Comparison of ENCODE assay signal across 25 cellular contexts in genomic region chr7:133978502-133979295, GRCh38.
DNase-seq lines count a peak whose midpoint lies in the region; ATAC-seq, FAIRE-seq and TF ChIP-seq lines count a peak whose summit lies in the region.
"Had no signal": no experiment of that assay in that cellular context is flagged by ENCODE, and none has a peak within 500 bp of the region (broad histone marks: within the 10 kb centered on the region; RNA-seq: fewer than 3 reads in every experiment).

No MANE protein-coding gene starts in this region.

- no peak overlapping the region for H3K23ac ChIP-seq in mesendoderm (ENCODE audit: low read length)

- H3K4me1 ChIP-seq in HepG2 (ENCODE audit: insufficient read depth, low read length): no peaks in the 10 kb centered on the region
- no peaks in the 10 kb centered on the region for H3K4me1 ChIP-seq in right lobe of liver
- peaks cover 16% of the 10 kb centered on the region for H3K4me1 ChIP-seq in ectodermal cell (ENCODE audit: control insufficient read depth, insufficient read depth, low read length)
- peaks cover 4% of the 10 kb centered on the region for H3K4me1 ChIP-seq in mesendoderm (ENCODE audit: control insufficient read depth, low read depth, low read length)
- peaks cover 5% of the 10 kb centered on the region for H3K4me1 ChIP-seq in left ventricle myocardium inferior
- H3K4me1 ChIP-seq in ovary (ENCODE audit: insufficient read depth): no peaks in the 10 kb centered on the region
- H3K4me1 ChIP-seq: left lung, prostate gland had no signal

- no peak overlapping the region for H3K4me2 ChIP-seq in HepG2 (ENCODE audit: low read depth, low read length)
- no peak overlapping the region for H3K4me2 ChIP-seq in mesendoderm (ENCODE audit: low read length)

- no peak for DNase-seq in HepG2 (ENCODE audit: low spot score)
- DNase-seq in right lobe of liver: no peak
- peak; percentile 59 for DNase-seq in mesendoderm
- DNase-seq in left ventricle myocardium inferior: no peak
- DNase-seq in MCF 10A (ENCODE audit: unreplicated experiment): no peak
- DNase-seq in ovary: no peak
- DNase-seq in osteocyte (ENCODE audit: extremely low spot score, unreplicated experiment): no peak
- DNase-seq: activated CD4-positive, alpha-beta memory T cell treated with anti-CD3 and anti-CD28 coated beads, Interleukin-2, amount 10 ng/mL, durations not matched to agents 7 days and 5 days; activated effector memory CD4-positive, alpha-beta T cell treated with anti-CD3 and anti-CD28 coated beads, Interleukin-2, amount 50 U/mL, for 16 hours; DMS79 treated with DMSO at 0.1 percent for 48 hours; heart right ventricle; left lung; NCI-H1105 treated with DMSO at 0.1 percent for 48 hours; NCI-H2029; NCI-H446; SHP77 treated with DMSO at 0.1 percent for 48 hours; stimulated activated CD8-positive, alpha-beta memory T cell treated with anti-CD3 and anti-CD28 coated beads, Interleukin-4, amount 100 ng/mL, for 48 hours; SW 1271; trophoblast cell had no signal

- H3K27ac ChIP-seq in HepG2 (ENCODE audit: extremely low read length, insufficient read depth, low read length) (no peak overlapping the region), right lobe of liver (no peak overlapping the region), ectodermal cell (ENCODE audit: insufficient read depth, low read depth, low read length, poor library complexity, severe bottlenecking) (peak overlapping the region; percentile 57), mesendoderm (ENCODE audit: low read depth, low read length) (peak overlapping the region; percentile 8), left ventricle myocardium inferior (replicated peaks) (no peak overlapping the region), ovary (no peak overlapping the region)
- H3K27ac ChIP-seq: heart right ventricle, HL-60, left lung, prostate gland had no signal

- H3K79me1 ChIP-seq in mesendoderm (ENCODE audit: low read length): no peaks in the 10 kb centered on the region

- H3K27ac Mint-ChIP-seq in MCF 10A (ENCODE audit: low read depth, unreplicated experiment) (no peak overlapping the region), osteocyte (ENCODE audit: unreplicated experiment) (no peak overlapping the region)
- H3K27ac Mint-ChIP-seq: activated CD4-positive, alpha-beta memory T cell treated with anti-CD3 and anti-CD28 coated beads, Interleukin-2, amount 10 ng/mL, durations not matched to agents 7 days and 5 days; natural killer cell treated with Interleukin-12 subunit alpha and Interleukin-12 subunit beta and Interleukin-15 and Interleukin-18, amount 100 ng/mL, for 72 hours had no signal

- no peak for TF ChIP-seq RAD21 in HepG2 (CRISPR knock-in tag; IDR thresholded peaks at IDR 0.05)

- H4K20me1 ChIP-seq in HepG2 (ENCODE audit: insufficient read depth, low read length): no peaks in the 10 kb centered on the region

- H2AK5ac ChIP-seq in mesendoderm (ENCODE audit: low read length): no peak overlapping the region

- no peak overlapping the region for H4K8ac ChIP-seq in mesendoderm (ENCODE audit: low read depth, low read length)

- H3K18ac ChIP-seq in mesendoderm (ENCODE audit: low read length): no peak overlapping the region

- no peak overlapping the region for H3K9ac ChIP-seq in HepG2 (ENCODE audit: insufficient read depth, low read depth, low read length)
- H3K9ac ChIP-seq in mesendoderm (ENCODE audit: low read length): no peak overlapping the region

- H3K27me3 Mint-ChIP-seq in MCF 10A (ENCODE audit: insufficient read depth, unreplicated experiment): no peaks in the 10 kb centered on the region
- H3K27me3 Mint-ChIP-seq in osteocyte (ENCODE audit: unreplicated experiment): no peaks in the 10 kb centered on the region
- H3K27me3 Mint-ChIP-seq: activated CD4-positive, alpha-beta memory T cell treated with anti-CD3 and anti-CD28 coated beads, Interleukin-2, amount 10 ng/mL, durations not matched to agents 7 days and 5 days; natural killer cell treated with Interleukin-12 subunit alpha and Interleukin-12 subunit beta and Interleukin-15 and Interleukin-18, amount 100 ng/mL, for 72 hours had no signal

- H3K4me3 Mint-ChIP-seq in MCF 10A (ENCODE audit: unreplicated experiment) (no peak overlapping the region), osteocyte (ENCODE audit: unreplicated experiment) (no peak overlapping the region)
- H3K4me3 Mint-ChIP-seq: activated CD4-positive, alpha-beta memory T cell treated with anti-CD3 and anti-CD28 coated beads, Interleukin-2, amount 10 ng/mL, durations not matched to agents 7 days and 5 days; natural killer cell treated with Interleukin-12 subunit alpha and Interleukin-12 subunit beta and Interleukin-15 and Interleukin-18, amount 100 ng/mL, for 72 hours had no signal

- H3K9me3 Mint-ChIP-seq in MCF 10A (ENCODE audit: unreplicated experiment) (no peaks in the 10 kb centered on the region), osteocyte (ENCODE audit: unreplicated experiment) (no peaks in the 10 kb centered on the region)
- H3K9me3 Mint-ChIP-seq: activated CD4-positive, alpha-beta memory T cell treated with anti-CD3 and anti-CD28 coated beads, Interleukin-2, amount 10 ng/mL, durations not matched to agents 7 days and 5 days; natural killer cell treated with Interleukin-12 subunit alpha and Interleukin-12 subunit beta and Interleukin-15 and Interleukin-18, amount 100 ng/mL, for 72 hours had no signal

- H3K4me3 ChIP-seq in HepG2 (replicated peaks in 1 of 3; ENCODE audit: insufficient read depth in 1 of 3, low read depth in 2 of 3, low read length in 3 of 3): no peak overlapping the region
- no peak overlapping the region for H3K4me3 ChIP-seq in right lobe of liver
- no peak overlapping the region for H3K4me3 ChIP-seq in ectodermal cell (ENCODE audit: insufficient read depth, low read depth, low read length)
- no peak overlapping the region for H3K4me3 ChIP-seq in mesendoderm (ENCODE audit: low read length)
- no peak overlapping the region for H3K4me3 ChIP-seq in left ventricle myocardium inferior
- H3K4me3 ChIP-seq in ovary: no peak overlapping the region
- H3K4me3 ChIP-seq: HAP-1, heart right ventricle, left lung, prostate gland had no signal

- BruUV-seq in HepG2 (replicated peaks; lab: Mats Ljungman, UMichigan): no TSS peak
- BruUV-seq in MCF 10A (replicated peaks; lab: Mats Ljungman, UMichigan): no TSS peak

- H3K79me2 ChIP-seq in HepG2 (ENCODE audit: insufficient read depth, low read length) (no peaks in the 10 kb centered on the region), mesendoderm (ENCODE audit: control insufficient read depth, insufficient read depth, low read length) (no peaks in the 10 kb centered on the region)

- H2AFZ ChIP-seq in HepG2 (ENCODE audit: low read length): no peak overlapping the region

- no peak overlapping the region for H2BK15ac ChIP-seq in mesendoderm (replicated peaks; ENCODE audit: low read depth)

- CTCF ChIA-PET in HepG2 (lab: Yijun Ruan, JAX; ENCODE audit: low intra/inter-chr PET ratio, low total read pairs): no interaction called here
- CTCF ChIA-PET in MCF 10A (lab: Yijun Ruan, JAX): no interaction called here

- H2BK5ac ChIP-seq in mesendoderm (ENCODE audit: low read length): no peak overlapping the region

- intact Hi-C loops in HepG2 (cut with micrococcal nuclease; ENCODE audit: unreplicated experiment) (no loop called here), right lobe of liver (cut with DNase I) (no loop called here), left ventricle myocardium inferior (cut with micrococcal nuclease) (no loop called here), MCF 10A (cut with micrococcal nuclease) (loop anchor here (5.0 to 10.0 kb wide), 2 partner anchors 346 to 754 kb away; no protein-coding TSS in a partner anchor), ovary (cut with DNase I) (no loop called here)

- no peak overlapping the region for H3K4ac ChIP-seq in mesendoderm (ENCODE audit: low read depth, low read length)

- no peak for TF ChIP-seq CTCF in HepG2 (CRISPR knock-in tag; IDR thresholded peaks at IDR 0.05)
- TF ChIP-seq CTCF in right lobe of liver (IDR thresholded peaks at IDR 0.05): no peak
- no peak for TF ChIP-seq CTCF in left ventricle myocardium inferior (IDR thresholded peaks at IDR 0.05; ENCODE audit: borderline replicate concordance)
- no peak for TF ChIP-seq CTCF in MCF 10A (IDR thresholded peaks at IDR 0.05; ENCODE audit: unreplicated experiment)
- TF ChIP-seq CTCF in ovary (IDR thresholded peaks at IDR 0.05): no peak
- TF ChIP-seq CTCF in osteocyte (IDR thresholded peaks at IDR 0.05): no peak

- H3K56ac ChIP-seq in mesendoderm (ENCODE audit: low read length): no peak overlapping the region

- FAIRE-seq in HepG2 (lab: Jason Lieb, UNC): no peak

- ATAC-seq in HepG2 (no peak), right lobe of liver (no peak)
- ATAC-seq: activated CD4-positive, CD25-positive, alpha-beta regulatory T cell treated with anti-CD3 and anti-CD28 coated beads, Interleukin-2, amount 50 U/mL, for 24 hours; heart right ventricle; left lung; natural killer cell treated with Interleukin-12 subunit alpha and Interleukin-12 subunit beta and Interleukin-15 and Interleukin-18, amount 100 ng/mL, for 72 hours had no signal

- POLR2A ChIA-PET in HepG2 (lab: Yijun Ruan, JAX) (no interaction called here), MCF 10A (lab: Yijun Ruan, JAX) (no interaction called here)

- H3K36me3 ChIP-seq in HepG2 (replicated peaks in 1 of 2; ENCODE audit: control insufficient read depth in 1 of 2, insufficient read depth in 2 of 2, low read length in 2 of 2): no peaks in the 10 kb centered on the region
- no peaks in the 10 kb centered on the region for H3K36me3 ChIP-seq in right lobe of liver
- H3K36me3 ChIP-seq in ectodermal cell (ENCODE audit: control insufficient read depth, insufficient read depth, low read length): no peaks in the 10 kb centered on the region
- no peaks in the 10 kb centered on the region for H3K36me3 ChIP-seq in mesendoderm (ENCODE audit: control insufficient read depth, insufficient read depth, low read length)
- no peaks in the 10 kb centered on the region for H3K36me3 ChIP-seq in left ventricle myocardium inferior
- H3K36me3 ChIP-seq in ovary: no peaks in the 10 kb centered on the region
- H3K36me3 ChIP-seq: HAP-1, heart right ventricle, left lung, prostate gland had no signal

- 96% methylated on average over 5 of the region's 5 CpGs for WGBS in HepG2 (ENCODE audit: low lambda C conversion rate)
- WGBS in right lobe of liver (ENCODE audit: insufficient coverage, low coverage, low lambda C conversion rate, missing lambda C conversion rate): 53% methylated on average over 5 of the region's 5 CpGs
- WGBS in ectodermal cell, 2 experiments: 47 to 51% methylated on average over 4 to 5 of the region's 5 CpGs
- WGBS in mesendoderm (ENCODE audit: extremely low coverage, insufficient coverage, low lambda C conversion rate): no CpG with 5 or more reads among the region's 5 CpGs
- WGBS in ovary, 3 donors: 60 to 71% (median 68%) methylated on average over 5 of the region's 5 CpGs

- no peaks in the 10 kb centered on the region for H3K4me1 Mint-ChIP-seq in MCF 10A (ENCODE audit: insufficient read depth, unreplicated experiment)
- peaks cover 11% of the 10 kb centered on the region for H3K4me1 Mint-ChIP-seq in osteocyte (ENCODE audit: unreplicated experiment)
- H3K4me1 Mint-ChIP-seq: activated CD4-positive, alpha-beta memory T cell treated with anti-CD3 and anti-CD28 coated beads, Interleukin-2, amount 10 ng/mL, durations not matched to agents 7 days and 5 days had no signal

- H3K27me3 ChIP-seq in HepG2 (ENCODE audit: control insufficient read depth in 1 of 2, insufficient read depth in 2 of 2, low read length in 2 of 2): no peaks in the 10 kb centered on the region
- H3K27me3 ChIP-seq in right lobe of liver: no peaks in the 10 kb centered on the region
- no peaks in the 10 kb centered on the region for H3K27me3 ChIP-seq in ectodermal cell (ENCODE audit: control insufficient read depth, insufficient read depth, low read length, poor library complexity, severe bottlenecking)
- H3K27me3 ChIP-seq in mesendoderm (ENCODE audit: insufficient read depth, low read length, poor library complexity): no peaks in the 10 kb centered on the region
- no peaks in the 10 kb centered on the region for H3K27me3 ChIP-seq in left ventricle myocardium inferior (ENCODE audit: low read depth)
- no peaks in the 10 kb centered on the region for H3K27me3 ChIP-seq in ovary
- H3K27me3 ChIP-seq: heart right ventricle, left lung had no signal

- no peak overlapping the region for H2BK120ac ChIP-seq in mesendoderm (ENCODE audit: low read depth, low read length)

- TF ChIP-seq POLR2A in HepG2 (IDR thresholded peaks at IDR 0.05; ENCODE audit: insufficient read depth in 1 of 2, low read depth in 2 of 2, low read length in 2 of 2) (no peak), right lobe of liver (IDR thresholded peaks at IDR 0.05) (no peak), ovary (IDR thresholded peaks at IDR 0.05) (no peak)

- in situ Hi-C loops in HepG2 (cut with HindIII; ENCODE audit: extremely low pct_ligation_motif_present, low pct_unique_long_range_greater_than_20kb): no loop called here

- H3K9me3 ChIP-seq in HepG2 (ENCODE audit: low read length): no peaks in the 10 kb centered on the region
- no peaks in the 10 kb centered on the region for H3K9me3 ChIP-seq in right lobe of liver
- H3K9me3 ChIP-seq in ectodermal cell (ENCODE audit: control insufficient read depth, low read length): no peaks in the 10 kb centered on the region
- H3K9me3 ChIP-seq in left ventricle myocardium inferior (replicated peaks): no peaks in the 10 kb centered on the region
- H3K9me3 ChIP-seq in ovary: no peaks in the 10 kb centered on the region
- H3K9me3 ChIP-seq: HAP-1, heart right ventricle, left lung, prostate gland had no signal

- H3K36me3 Mint-ChIP-seq in MCF 10A (ENCODE audit: insufficient read depth, unreplicated experiment) (no peaks in the 10 kb centered on the region), osteocyte (ENCODE audit: unreplicated experiment) (no peaks in the 10 kb centered on the region)
- H3K36me3 Mint-ChIP-seq: natural killer cell treated with Interleukin-12 subunit alpha and Interleukin-12 subunit beta and Interleukin-15 and Interleukin-18, amount 100 ng/mL, for 72 hours had no signal

- no peak overlapping the region for H4K5ac ChIP-seq in mesendoderm (ENCODE audit: low read length)

- no peak for TF ChIP-seq EP300 in HepG2 (IDR thresholded peaks at IDR 0.05; ENCODE audit: low read depth in 2 of 2, low read length in 2 of 2)
- TF ChIP-seq EP300 in HepG2 (CRISPR knock-in tag; IDR thresholded peaks at IDR 0.05; ENCODE audit: borderline replicate concordance): no peak
- no peak for TF ChIP-seq EP300 in ovary (IDR thresholded peaks at IDR 0.05)

Comparison
In these comparisons a context has a peak if more than half of its experiments do, and no peak if none do; other contexts are left out.
1. H3K27ac ChIP-seq: peak in ectodermal cell (single experiment) and mesendoderm (single experiment); none in HepG2 (single experiment), right lobe of liver (0 of 3), left ventricle myocardium inferior (single experiment) and ovary (0 of 2).